35 cellular contexts compared by ENCODE assay signal in the genomic region with DNA sequence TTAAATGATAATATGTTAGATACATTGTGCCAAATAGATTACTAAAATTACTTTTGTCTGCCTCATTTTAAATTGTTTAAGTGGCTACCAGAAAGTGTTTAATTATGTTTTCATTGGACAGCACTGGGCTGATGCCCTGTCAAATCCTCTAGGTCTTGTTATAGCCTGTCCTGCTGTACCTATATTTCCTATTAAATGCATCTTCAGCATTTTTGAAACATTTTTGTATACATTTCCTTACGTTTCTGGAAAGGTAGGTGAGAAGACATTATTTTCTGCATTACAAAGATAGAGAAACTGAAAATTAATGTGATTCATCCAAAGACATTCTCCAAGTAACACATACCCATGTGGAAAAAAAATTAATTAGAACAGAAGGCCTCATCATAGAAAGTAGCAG.
"Had no signal": no experiment of that assay in that cellular context is flagged by ENCODE, and none has a peak within 500 bp of the region (broad histone marks: within the 10 kb centered on the region; RNA-seq: fewer than 3 reads in every experiment).

No MANE protein-coding gene starts in this region.

- H3K27me3 ChIP-seq: MG63 had no signal

- DNase-seq: Karpas-422, Kasumi-1, MG63, MM.1S, MV-4-11, NCI-H1048, NCI-H1092, NCI-H1092 treated with DMSO at 0.1 percent for 48 hours, NCI-H1105, NCI-H1105 treated with DMSO at 0.1 percent for 48 hours, NCI-H1417, NCI-H1417 treated with DMSO at 0.1 percent for 48 hours, NCI-H1436, NCI-H1436 treated with DMSO at 0.1 percent for 48 hours, NCI-H146, NCI-H1694, NCI-H1694 treated with DMSO at 0.1 percent for 48 hours, NCI-H187, NCI-H187 treated with DMSO at 0.1 percent for 48 hours, NCI-H1930, NCI-H2029, NCI-H2029 treated with DMSO at 0.1 percent for 48 hours, NCI-H2081, NCI-H2081 treated with DMSO at 0.1 percent for 48 hours, NCI-H2107, NCI-H2171, NCI-H2171 treated with DMSO at 0.1 percent for 48 hours, NCI-H2227 treated with DMSO at 0.1 percent for 48 hours, NCI-H226, NCI-H345, NCI-H446, NCI-H446 treated with DMSO at 0.1 percent for 48 hours, NCI-H510A, NCI-H510A treated with DMSO at 0.1 percent for 48 hours, NCI-H524 had no signal

- H3K36me3 ChIP-seq: MG63 had no signal

- H3K4me3 ChIP-seq: MG63 had no signal

- H3K9me3 ChIP-seq: MG63 had no signal
